ENCODE assay signal across 15 cellular contexts in the genomic region with DNA sequence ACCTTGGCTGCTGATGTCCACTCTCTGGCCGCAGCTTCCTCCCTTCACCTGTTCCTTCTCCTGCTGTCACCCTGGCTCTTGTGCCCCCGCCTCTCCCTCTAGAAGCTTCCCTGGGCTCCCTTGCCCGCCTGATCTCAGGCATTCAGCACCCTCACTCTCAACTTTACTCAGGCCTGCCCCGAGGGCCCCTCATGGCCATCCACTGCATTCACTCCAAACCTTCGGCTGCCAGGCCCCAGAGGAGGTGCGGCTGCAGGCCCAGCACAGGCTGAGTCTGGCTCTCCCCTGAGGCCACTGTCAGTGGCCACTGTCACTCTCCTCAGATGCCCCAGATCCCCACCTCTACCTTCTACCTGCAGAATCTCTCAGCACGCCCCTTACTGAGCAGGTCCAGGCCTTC.
DNase-seq lines count a peak whose midpoint lies in the region; ATAC-seq and TF ChIP-seq lines count a peak whose summit lies in the region.
"Had no signal": no experiment of that assay in that cellular context is flagged by ENCODE, and none has a peak within 500 bp of the region (broad histone marks: within the 10 kb centered on the region; RNA-seq: fewer than 3 reads in every experiment).

No MANE protein-coding gene starts in this region.

- intact Hi-C loops in lower lobe of right lung (cut with DNase I) (no loop called here), stomach (cut with DNase I; ENCODE audit: low total_unique reads) (no loop called here)

- no peaks in the 10 kb centered on the region for H3K27me3 ChIP-seq in BLaER1
- no peaks in the 10 kb centered on the region for H3K27me3 ChIP-seq in lower lobe of right lung (ENCODE audit: low read depth)
- no peaks in the 10 kb centered on the region for H3K27me3 ChIP-seq in stomach
- H3K27me3 ChIP-seq in MM.1S (replicated peaks; ENCODE audit: insufficient read depth, low read length), result no peaks in the 10 kb centered on the region

- TF ChIP-seq POLR2A in stomach (IDR thresholded peaks at IDR 0.05), result no peak

- H3K9ac ChIP-seq in BLaER1 (0 out of 2 replicates have a peak overlapping the region, but pooled peaks have one; percentile 73), MM.1S (ENCODE audit: low read length) (no peak overlapping the region)

- DNase-seq in chondrocyte (ENCODE audit: low spot score) (no peak), lower lobe of right lung (no peak), stomach (no peak), MM.1S (no peak), NCI-H2171 treated with DMSO at 0.1 percent for 48 hours (lab: John Stamatoyannopoulos, UW) (no peak), AG08396 (ENCODE audit: low spot score) (no peak)
- DNase-seq: CD8-positive, alpha-beta memory T cell; HFFc6; NCI-H1092 treated with DMSO at 0.1 percent for 48 hours; NCI-H2227 treated with DMSO at 0.1 percent for 48 hours; NCI-H510A treated with DMSO at 0.1 percent for 48 hours; NCI-H82; OCI-M1 had no signal

- no peaks in the 10 kb centered on the region for H3K9me2 ChIP-seq in MM.1S (replicated peaks; ENCODE audit: insufficient read depth, low read length)

- no peaks in the 10 kb centered on the region for H3K79me2 ChIP-seq in MM.1S (ENCODE audit: low read length)

- WGBS in stomach, 5 donors, result 92 to 98% (median 94%) methylated on average over 7 of the region's 7 CpGs

- ATAC-seq in lower lobe of right lung, result no peak
- ATAC-seq in GM18907 (IDR thresholded peaks at IDR 0.05; ENCODE audit: unreplicated experiment), result no peak

- H3K4me3 ChIP-seq in BLaER1, result no peak overlapping the region
- H3K4me3 ChIP-seq in lower lobe of right lung, result no peak overlapping the region
- no peak overlapping the region for H3K4me3 ChIP-seq in stomach
- H3K4me3 ChIP-seq in MM.1S (ENCODE audit: low read length), result no peak overlapping the region

- peak overlapping the region; percentile 20 for H3K27ac Mint-ChIP-seq in chondrocyte (ENCODE audit: unreplicated experiment)
- H3K27ac Mint-ChIP-seq: HFFc6 had no signal

- H3K27ac ChIP-seq in BLaER1 (peak overlapping the region; percentile 94), lower lobe of right lung (peak overlapping the region; percentile 76), stomach (peak overlapping the region in 3 of 5 donors; percentile 72 to 85 (median 84)), MM.1S (ENCODE audit: low read length) (no peak overlapping the region)

- peaks cover 5% of the 10 kb centered on the region for H3K36me3 Mint-ChIP-seq in chondrocyte (ENCODE audit: low read depth)

- H3K4me1 ChIP-seq in BLaER1 (peaks cover 60% of the 10 kb centered on the region), lower lobe of right lung (peaks cover 40% of the 10 kb centered on the region), stomach (peaks cover 47 to 69% (median 58%) of the 10 kb centered on the region in 4 donors), MM.1S (ENCODE audit: low read length) (no peaks in the 10 kb centered on the region)

- no peak overlapping the region for H3K4me3 Mint-ChIP-seq in chondrocyte (ENCODE audit: unreplicated experiment)
- H3K4me3 Mint-ChIP-seq: CD8-positive, alpha-beta memory T cell; HFFc6 had no signal

- peak overlapping the region; percentile 88 for H3K4me2 ChIP-seq in BLaER1
- no peak overlapping the region for H3K4me2 ChIP-seq in MM.1S (ENCODE audit: low read depth, low read length)

- H4K20me1 ChIP-seq in BLaER1 (no peaks in the 10 kb centered on the region), MM.1S (ENCODE audit: insufficient read depth, low read length) (no peaks in the 10 kb centered on the region)

- H2AFZ ChIP-seq in MM.1S (ENCODE audit: low read length), result no peak overlapping the region

- H3F3A ChIP-seq in MM.1S (ENCODE audit: insufficient read depth, low read length), result no peaks in the 10 kb centered on the region

- TF ChIP-seq CTCF in chondrocyte (IDR thresholded peaks at IDR 0.05) (no peak), lower lobe of right lung (IDR thresholded peaks at IDR 0.05) (no peak), stomach (IDR thresholded peaks at IDR 0.05) (no peak), MM.1S (IDR thresholded peaks at IDR 0.05; ENCODE audit: low read length) (no peak)

- H3K36me3 ChIP-seq in BLaER1, result peaks cover 14% of the 10 kb centered on the region
- H3K36me3 ChIP-seq in lower lobe of right lung, result no peaks in the 10 kb centered on the region
- no peaks in the 10 kb centered on the region for H3K36me3 ChIP-seq in stomach
- no peaks in the 10 kb centered on the region for H3K36me3 ChIP-seq in MM.1S (replicated peaks; ENCODE audit: insufficient read depth, low read length)

- H3K9me3 ChIP-seq in BLaER1 (peaks cover 35% of the 10 kb centered on the region), lower lobe of right lung (peaks cover 4% of the 10 kb centered on the region), stomach (peaks cover 0 to 11% (median 2%) of the 10 kb centered on the region in 4 donors), MM.1S (replicated peaks; ENCODE audit: insufficient read depth, low read length) (no peaks in the 10 kb centered on the region)

- peaks cover 7% of the 10 kb centered on the region for H3K9me3 Mint-ChIP-seq in chondrocyte (ENCODE audit: low read depth)

- no peaks in the 10 kb centered on the region for H3K27me3 Mint-ChIP-seq in chondrocyte (ENCODE audit: low read depth)
- H3K27me3 Mint-ChIP-seq: CD8-positive, alpha-beta memory T cell had no signal

- TF ChIP-seq EP300 in stomach (IDR thresholded peaks at IDR 0.05), result no peak

- peaks cover 35% of the 10 kb centered on the region for H3K4me1 Mint-ChIP-seq in chondrocyte (ENCODE audit: low read depth)
